ENCODE assay signal across 1 cellular context in genomic region chr16:1791256-1791942, GRCh38.
A peak's percentile ranks its signal among the peaks of the same experiment; 100 is the strongest.
TF ChIP-seq lines count a peak whose summit lies in the region.

No MANE protein-coding gene starts in this region.

TF ChIP-seq in HepG2, 621 proteins besides CTCF, POLR2A, EP300 and RAD21:
- TF ChIP-seq ZNF280D (CRISPR knock-in tag; IDR thresholded peaks at IDR 0.05): no peak
- TF ChIP-seq MTF1 (CRISPR knock-in tag; IDR thresholded peaks at IDR 0.05): no peak
- peak; percentile 26 for TF ChIP-seq AGO2 (optimal IDR thresholded peaks at IDR 0.05; ENCODE audit: low read depth, low read length)
- TF ChIP-seq AFF4 (CRISPR knock-in tag; IDR thresholded peaks at IDR 0.05): no peak
- no peak for TF ChIP-seq ZNF672 (CRISPR knock-in tag; IDR thresholded peaks at IDR 0.05)
- no peak for TF ChIP-seq IRX3 (CRISPR knock-in tag; IDR thresholded peaks at IDR 0.05; ENCODE audit: borderline replicate concordance, low read depth)
